ENCODE assay signal across 1 cellular context in the genomic region with DNA sequence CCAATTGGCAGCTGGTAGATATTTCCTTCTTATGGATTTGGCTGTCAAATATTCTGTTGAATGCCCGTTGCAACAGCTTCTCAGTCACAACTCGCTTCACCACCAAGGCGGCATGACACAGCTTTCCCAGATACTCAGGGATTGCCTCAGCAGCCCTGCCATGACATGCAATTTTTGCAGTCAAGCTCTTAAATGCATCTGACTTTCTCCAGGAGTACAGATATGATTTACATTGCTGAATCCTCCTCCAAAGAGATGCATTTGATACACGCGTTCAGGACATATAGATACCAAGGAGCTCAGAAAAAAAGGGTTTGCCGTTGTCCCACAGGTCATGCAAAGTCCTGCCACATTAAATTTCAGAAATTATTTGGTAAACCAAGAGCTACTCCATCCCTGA.
A peak's percentile ranks its signal among the peaks of the same experiment; 100 is the strongest.
TF ChIP-seq lines count a peak whose summit lies in the region.

No MANE protein-coding gene starts in this region.

TF ChIP-seq in K562, 482 proteins besides CTCF, POLR2A, EP300 and RAD21:
- TF ChIP-seq MEIS2 (IDR thresholded peaks at IDR 0.05; ENCODE audit: partially characterized antibody) = peak; percentile 10
- no peak for TF ChIP-seq STAG1 (CRISPR knock-in tag; IDR thresholded peaks at IDR 0.05; ENCODE audit: borderline replicate concordance)
- TF ChIP-seq ZNF239 (CRISPR knock-in tag; IDR thresholded peaks at IDR 0.05) = no peak
- peak; percentile 65 for TF ChIP-seq C11orf30 (IDR thresholded peaks at IDR 0.05; ENCODE audit: low read depth)
- TF ChIP-seq, protein P1, sequence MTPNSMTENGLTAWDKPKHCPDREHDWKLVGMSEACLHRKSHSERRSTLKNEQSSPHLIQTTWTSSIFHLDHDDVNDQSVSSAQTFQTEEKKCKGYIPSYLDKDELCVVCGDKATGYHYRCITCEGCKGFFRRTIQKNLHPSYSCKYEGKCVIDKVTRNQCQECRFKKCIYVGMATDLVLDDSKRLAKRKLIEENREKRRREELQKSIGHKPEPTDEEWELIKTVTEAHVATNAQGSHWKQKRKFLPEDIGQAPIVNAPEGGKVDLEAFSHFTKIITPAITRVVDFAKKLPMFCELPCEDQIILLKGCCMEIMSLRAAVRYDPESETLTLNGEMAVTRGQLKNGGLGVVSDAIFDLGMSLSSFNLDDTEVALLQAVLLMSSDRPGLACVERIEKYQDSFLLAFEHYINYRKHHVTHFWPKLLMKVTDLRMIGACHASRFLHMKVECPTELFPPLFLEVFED (CRISPR knock-in tag; conservative IDR thresholded peaks at IDR 0.05) = no peak
- TF ChIP-seq, protein P2, sequence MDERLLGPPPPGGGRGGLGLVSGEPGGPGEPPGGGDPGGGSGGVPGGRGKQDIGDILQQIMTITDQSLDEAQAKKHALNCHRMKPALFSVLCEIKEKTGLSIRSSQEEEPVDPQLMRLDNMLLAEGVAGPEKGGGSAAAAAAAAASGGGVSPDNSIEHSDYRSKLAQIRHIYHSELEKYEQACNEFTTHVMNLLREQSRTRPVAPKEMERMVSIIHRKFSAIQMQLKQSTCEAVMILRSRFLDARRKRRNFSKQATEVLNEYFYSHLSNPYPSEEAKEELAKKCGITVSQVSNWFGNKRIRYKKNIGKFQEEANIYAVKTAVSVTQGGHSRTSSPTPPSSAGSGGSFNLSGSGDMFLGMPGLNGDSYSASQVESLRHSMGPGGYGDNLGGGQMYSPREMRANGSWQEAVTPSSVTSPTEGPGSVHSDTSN (CRISPR knock-in tag; IDR thresholded peaks at IDR 0.05; ENCODE audit: low read depth) = no peak
- TF ChIP-seq, protein P2 (tag; conservative IDR thresholded peaks at IDR 0.05; ENCODE audit: low read depth) = 0 out of 2 replicates have a peak, but pooled peaks have one; percentile 18
- no peak for TF ChIP-seq FOXP1 (CRISPR knock-in tag; IDR thresholded peaks at IDR 0.05)
- no peak for TF ChIP-seq GABPA (tag; conservative IDR thresholded peaks at IDR 0.05; ENCODE audit: low read depth)
- peak; percentile 65; the same call in 1 of the 2 replicates for TF ChIP-seq ZNF316 (IDR thresholded peaks at IDR 0.05)
- TF ChIP-seq, protein P3, sequence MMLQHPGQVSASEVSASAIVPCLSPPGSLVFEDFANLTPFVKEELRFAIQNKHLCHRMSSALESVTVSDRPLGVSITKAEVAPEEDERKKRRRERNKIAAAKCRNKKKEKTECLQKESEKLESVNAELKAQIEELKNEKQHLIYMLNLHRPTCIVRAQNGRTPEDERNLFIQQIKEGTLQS (IDR thresholded peaks at IDR 0.05) = peak; percentile 65
- TF ChIP-seq, protein P3 (CRISPR knock-in tag; conservative IDR thresholded peaks at IDR 0.05) = no peak
- no peak for TF ChIP-seq CEBPG (CRISPR knock-in tag; IDR thresholded peaks at IDR 0.05)
- peak in 1 of 2 experiments; percentile 68; a peak in 2 of 4 replicates for TF ChIP-seq CEBPG (tag; conservative IDR thresholded peaks at IDR 0.05 in 1 of 2, IDR thresholded peaks at IDR 0.05 in 1 of 2)
- TF ChIP-seq, protein P4, sequence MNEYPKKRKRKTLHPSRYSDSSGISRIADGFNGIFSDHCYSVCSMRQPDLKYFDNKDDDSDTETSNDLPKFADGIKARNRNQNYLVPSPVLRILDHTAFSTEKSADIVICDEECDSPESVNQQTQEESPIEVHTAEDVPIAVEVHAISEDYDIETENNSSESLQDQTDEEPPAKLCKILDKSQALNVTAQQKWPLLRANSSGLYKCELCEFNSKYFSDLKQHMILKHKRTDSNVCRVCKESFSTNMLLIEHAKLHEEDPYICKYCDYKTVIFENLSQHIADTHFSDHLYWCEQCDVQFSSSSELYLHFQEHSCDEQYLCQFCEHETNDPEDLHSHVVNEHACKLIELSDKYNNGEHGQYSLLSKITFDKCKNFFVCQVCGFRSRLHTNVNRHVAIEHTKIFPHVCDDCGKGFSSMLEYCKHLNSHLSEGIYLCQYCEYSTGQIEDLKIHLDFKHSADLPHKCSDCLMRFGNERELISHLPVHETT (CRISPR knock-in tag; conservative IDR thresholded peaks at IDR 0.05 in 1 of 2, IDR thresholded peaks at IDR 0.05 in 1 of 2) = no peak
- no peak for TF ChIP-seq CBFB (CRISPR knock-in tag; IDR thresholded peaks at IDR 0.05)
- peak; percentile 54 for TF ChIP-seq NFE2 (IDR thresholded peaks at IDR 0.05; ENCODE audit: low read depth)
- TF ChIP-seq KLF16 (IDR thresholded peaks at IDR 0.05) = no peak
- TF ChIP-seq DMBX1 (CRISPR knock-in tag; IDR thresholded peaks at IDR 0.05; ENCODE audit: borderline replicate concordance) = no peak
- peak; percentile 58 for TF ChIP-seq CEBPB (tag; IDR thresholded peaks at IDR 0.05)
- TF ChIP-seq BACH1 (tag; IDR thresholded peaks at IDR 0.05) = peak; percentile 46; the same call in 1 of the 2 replicates
- TF ChIP-seq NFE2L1 (tag; IDR thresholded peaks at IDR 0.05; ENCODE audit: borderline replicate concordance, low read depth) = peak; percentile 27; the same call in 1 of the 2 replicates
- TF ChIP-seq MAFG (tag; conservative IDR thresholded peaks at IDR 0.05) = peak; percentile 87
